In the genomic region with DNA sequence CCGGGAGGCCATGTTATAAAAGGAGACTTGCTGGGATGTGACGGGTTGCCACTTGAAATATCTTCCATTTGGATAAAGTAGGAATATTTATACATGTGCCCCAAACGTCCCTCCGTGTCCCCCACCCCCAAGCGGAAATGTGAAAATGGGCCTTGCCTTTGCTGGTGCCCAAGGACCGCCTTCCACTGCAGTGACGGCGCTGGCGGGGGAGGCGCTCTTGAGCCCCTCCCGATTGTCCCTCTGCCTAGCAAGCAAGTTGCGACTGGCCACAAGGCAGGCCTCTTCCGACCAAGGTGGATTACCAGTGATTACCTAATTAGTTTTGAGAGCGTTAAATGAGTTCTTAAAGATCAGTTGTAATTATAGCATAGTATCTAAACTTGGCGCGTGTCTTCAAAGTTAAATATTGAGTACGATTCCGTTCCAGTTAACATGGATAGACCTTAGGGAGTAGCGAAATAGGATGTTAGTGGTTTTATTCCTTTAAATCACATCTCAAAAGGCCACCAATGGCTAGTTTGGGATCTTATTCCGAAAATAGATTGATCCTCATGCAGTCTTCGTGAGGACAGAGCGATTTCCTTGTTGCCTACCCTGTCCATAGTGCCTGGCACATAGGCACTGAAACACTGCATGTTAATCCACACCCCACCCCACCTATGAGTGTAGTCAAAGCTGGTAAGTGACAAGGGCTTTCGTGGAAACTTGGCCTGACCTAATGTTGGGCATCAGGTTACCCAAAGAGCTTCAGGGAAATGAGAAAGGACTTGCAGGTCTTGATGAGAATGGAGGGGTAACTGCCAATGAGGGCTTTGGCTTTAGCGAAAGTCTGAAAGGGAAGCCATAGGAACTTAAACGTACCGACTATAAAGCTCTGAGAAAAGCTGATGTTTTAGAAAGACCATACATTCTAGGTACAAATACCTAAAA, we compare ENCODE assay signal across 8 cellular contexts. TPM values are rescaled to one million over a fixed set of nuclear protein-coding genes. Genes with fewer than 3 reads are reported as not detected.
DNase-seq lines count a peak whose midpoint lies in the region; ATAC-seq, FAIRE-seq and TF ChIP-seq lines count a peak whose summit lies in the region.

No MANE protein-coding gene starts in this region.

- H3K27ac ChIP-seq in ascending aorta (peak overlapping the region; percentile 99 to 100), right atrium auricular region (peak overlapping the region; percentile 100), prostate gland (peak overlapping the region; percentile 100)

- DNase-seq in GM12891 (ENCODE audit: insufficient read length, low spot score), result peak; percentile 57
- peak; percentile 19 for DNase-seq in NCI-H187 treated with DMSO at 0.1 percent for 48 hours (lab: John Stamatoyannopoulos, UW)
- DNase-seq in T-helper 22 cell (ENCODE audit: low read depth), result peak; percentile 76
- DNase-seq in ascending aorta (ENCODE audit: low spot score in 2 of 2), result peak; percentile 78 to 96
- DNase-seq in right atrium auricular region (ENCODE audit: low spot score), result peak; percentile 95
- peak; percentile 92 for DNase-seq in prostate gland (ENCODE audit: low spot score)
- peak; percentile 94 for DNase-seq in ureter (ENCODE audit: low spot score)

- intact Hi-C loops in ascending aorta (cut with DNase I), result loop anchor here (1.0 to 5.0 kb wide), 7 partner anchors 29 to 540 kb away; partner anchors contain the start of genes NACAD, TMED4 and ZMIZ2
- intact Hi-C loops in prostate gland (cut with DNase I), result loop anchor here (1.0 to 2.0 kb wide), 3 partner anchors 49 to 191 kb away; partner anchors contain the start of genes OGDH and ZMIZ2

- H3K36me3 ChIP-seq in ascending aorta, result peaks cover 28 to 40% of the 10 kb centered on the region in 2 donors
- peaks cover 33% of the 10 kb centered on the region for H3K36me3 ChIP-seq in right atrium auricular region
- peaks cover 0 to 4% of the 10 kb centered on the region in 2 donors for H3K36me3 ChIP-seq in prostate gland

- ATAC-seq in HG02884 (IDR thresholded peaks at IDR 0.05; ENCODE audit: unreplicated experiment), result peak; percentile 41

- TF ChIP-seq CTCF in ascending aorta (IDR thresholded peaks at IDR 0.05) (peak in 2 of 3 experiments; percentile 46 to 48), right atrium auricular region (IDR thresholded peaks at IDR 0.05) (peak in 1 of 2 donors; percentile 61), prostate gland (IDR thresholded peaks at IDR 0.05) (peak; percentile 19 to 58 (median 43))

- H3K9me3 ChIP-seq in ascending aorta (no peaks in the 10 kb centered on the region), right atrium auricular region (no peaks in the 10 kb centered on the region), prostate gland (no peaks in the 10 kb centered on the region)

- peak; percentile 82 for TF ChIP-seq POLR2A in GM12891 (IDR thresholded peaks at IDR 0.05; ENCODE audit: low read depth, low read length)
- peak; percentile 70 for TF ChIP-seq POLR2A in prostate gland (IDR thresholded peaks at IDR 0.05)

- H3K4me1 ChIP-seq in ascending aorta, result peaks cover 3 to 14% of the 10 kb centered on the region in 2 donors
- H3K4me1 ChIP-seq in right atrium auricular region, result peaks cover 0 to 23% of the 10 kb centered on the region in 2 donors
- H3K4me1 ChIP-seq in prostate gland (replicated peaks), result peaks cover 3% of the 10 kb centered on the region

- WGBS in prostate gland, result 3% methylated on average over 26 of the region's 26 CpGs

- peak; percentile 71 for FAIRE-seq in GM12891 (lab: Jason Lieb, UNC)

- H3K27me3 ChIP-seq in ascending aorta, result no peaks in the 10 kb centered on the region
- no peaks in the 10 kb centered on the region for H3K27me3 ChIP-seq in right atrium auricular region
- H3K27me3 ChIP-seq in prostate gland (replicated peaks; ENCODE audit: insufficient read depth), result no peaks in the 10 kb centered on the region

- H3K4me3 ChIP-seq in ascending aorta (peak overlapping the region; percentile 83 to 95), right atrium auricular region (peak overlapping the region; percentile 83 to 92), prostate gland (peak overlapping the region; percentile 91 to 94)

TF ChIP-seq in GM12891, 5 proteins besides CTCF, POLR2A, EP300 and RAD21:
- TF ChIP-seq SPI1 (IDR thresholded peaks at IDR 0.05; ENCODE audit: low read depth, low read length) (0 out of 2 replicates have a peak, but pooled peaks have one; percentile 1), TAF1 (IDR thresholded peaks at IDR 0.05; ENCODE audit: low read depth, low read length) (peak; percentile 37; the same call in 1 of the 2 replicates), PAX5 (IDR thresholded peaks at IDR 0.05; ENCODE audit: insufficient read depth, low read length, severe bottlenecking) (no peak), POLR2AphosphoS5 (IDR thresholded peaks at IDR 0.05; ENCODE audit: low read depth, low read length) (peak; percentile 89), POU2F2 (IDR thresholded peaks at IDR 0.05; ENCODE audit: low read depth, low read length) (no peak)

RNA-seq across cellular contexts. Expression of gene PPIA, which starts 1.1 kb away (rescaled TPM):
- polyA plus RNA-seq in GM12891 (2012; ENCODE audit: low read depth, missing spikeins), result 3,026 TPM
- 945 TPM for total RNA-seq in ascending aorta
- total RNA-seq in right atrium auricular region, result 100 to 1,000 TPM; 820 to 834 TPM
- total RNA-seq in prostate gland, result 1,000 to 10,000 TPM in 1 of 2 donors, 100 to 1,000 TPM in 1; 957 to 1,544 TPM
- 1,153 TPM for total RNA-seq in ureter

RNA-seq across cellular contexts. Expression of gene ZMIZ2, which starts 48.9 kb away (rescaled TPM):
- 67.6 TPM for polyA plus RNA-seq in GM12891 (2012; ENCODE audit: low read depth, missing spikeins)
- total RNA-seq in ascending aorta, result 75.5 TPM
- total RNA-seq in right atrium auricular region, result 10 to 100 TPM; 14.1 to 21.3 TPM
- 10 to 100 TPM; 27.1 to 42.8 TPM for total RNA-seq in prostate gland
- total RNA-seq in ureter, result 116 TPM

RNA-seq across cellular contexts. Expression of gene H2AZ2, which starts 50.3 kb away (rescaled TPM):
- 136 TPM for polyA plus RNA-seq in GM12891 (2012; ENCODE audit: low read depth, missing spikeins)
- total RNA-seq in ascending aorta, result 128 TPM
- 100 to 1,000 TPM; 171 to 175 TPM for total RNA-seq in right atrium auricular region
- total RNA-seq in prostate gland, result 100 to 1,000 TPM; 111 to 146 TPM
- 104 TPM for total RNA-seq in ureter

Comparison
In these comparisons a context has a peak if more than half of its experiments do, and no peak if none do; other contexts are left out.
1. Peak in every context shown above with its lines: DNase-seq, ATAC-seq, H3K4me3 ChIP-seq and H3K27ac ChIP-seq.
2. DNase-seq: peak in every context shown above with its lines; median percentile 95 in right atrium auricular region; 94 in ureter; 92 in prostate gland; 87 in ascending aorta; 76 in T-helper 22 cell; 57 in GM12891; 19 in NCI-H187 treated with DMSO at 0.1 percent for 48 hours.